In the genomic region with DNA sequence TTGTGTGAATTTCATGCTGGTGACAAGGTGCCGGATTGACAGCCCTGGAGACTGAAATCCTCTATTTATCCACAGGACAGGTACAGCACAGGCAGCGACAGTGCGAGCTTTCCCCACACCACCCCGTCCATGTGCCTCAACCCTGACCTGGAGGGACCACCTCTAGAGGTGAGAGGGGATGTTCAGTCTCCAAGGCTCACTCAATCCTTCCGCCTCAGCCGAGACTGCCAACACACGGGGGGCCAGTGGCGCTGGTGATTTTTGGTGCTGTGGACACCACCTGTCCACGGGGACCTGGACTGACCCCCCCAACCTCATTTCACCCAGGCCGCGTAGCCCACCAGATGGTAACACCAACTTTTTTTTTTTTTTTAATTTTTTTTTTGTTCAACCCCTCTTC, we compare ENCODE assay signal across 1 cellular context.
TF ChIP-seq lines count a peak whose summit lies in the region.

No MANE protein-coding gene starts in this region.

TF ChIP-seq in GM23338, 12 proteins besides CTCF, POLR2A, EP300 and RAD21 (continued from another document):
- TF ChIP-seq CREB1 (CRISPR knock-in tag; IDR thresholded peaks at IDR 0.05; ENCODE audit: low read depth) (no peak), JUNB (IDR thresholded peaks at IDR 0.05; ENCODE audit: unreplicated experiment) (no peak), POLR2AphosphoS5 (IDR thresholded peaks at IDR 0.05; ENCODE audit: low read depth) (no peak)
- TF ChIP-seq, protein P1, sequence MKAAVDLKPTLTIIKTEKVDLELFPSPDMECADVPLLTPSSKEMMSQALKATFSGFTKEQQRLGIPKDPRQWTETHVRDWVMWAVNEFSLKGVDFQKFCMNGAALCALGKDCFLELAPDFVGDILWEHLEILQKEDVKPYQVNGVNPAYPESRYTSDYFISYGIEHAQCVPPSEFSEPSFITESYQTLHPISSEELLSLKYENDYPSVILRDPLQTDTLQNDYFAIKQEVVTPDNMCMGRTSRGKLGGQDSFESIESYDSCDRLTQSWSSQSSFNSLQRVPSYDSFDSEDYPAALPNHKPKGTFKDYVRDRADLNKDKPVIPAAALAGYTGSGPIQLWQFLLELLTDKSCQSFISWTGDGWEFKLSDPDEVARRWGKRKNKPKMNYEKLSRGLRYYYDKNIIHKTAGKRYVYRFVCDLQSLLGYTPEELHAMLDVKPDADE (IDR thresholded peaks at IDR 0.05), result no peak
- TF ChIP-seq, protein P2, sequence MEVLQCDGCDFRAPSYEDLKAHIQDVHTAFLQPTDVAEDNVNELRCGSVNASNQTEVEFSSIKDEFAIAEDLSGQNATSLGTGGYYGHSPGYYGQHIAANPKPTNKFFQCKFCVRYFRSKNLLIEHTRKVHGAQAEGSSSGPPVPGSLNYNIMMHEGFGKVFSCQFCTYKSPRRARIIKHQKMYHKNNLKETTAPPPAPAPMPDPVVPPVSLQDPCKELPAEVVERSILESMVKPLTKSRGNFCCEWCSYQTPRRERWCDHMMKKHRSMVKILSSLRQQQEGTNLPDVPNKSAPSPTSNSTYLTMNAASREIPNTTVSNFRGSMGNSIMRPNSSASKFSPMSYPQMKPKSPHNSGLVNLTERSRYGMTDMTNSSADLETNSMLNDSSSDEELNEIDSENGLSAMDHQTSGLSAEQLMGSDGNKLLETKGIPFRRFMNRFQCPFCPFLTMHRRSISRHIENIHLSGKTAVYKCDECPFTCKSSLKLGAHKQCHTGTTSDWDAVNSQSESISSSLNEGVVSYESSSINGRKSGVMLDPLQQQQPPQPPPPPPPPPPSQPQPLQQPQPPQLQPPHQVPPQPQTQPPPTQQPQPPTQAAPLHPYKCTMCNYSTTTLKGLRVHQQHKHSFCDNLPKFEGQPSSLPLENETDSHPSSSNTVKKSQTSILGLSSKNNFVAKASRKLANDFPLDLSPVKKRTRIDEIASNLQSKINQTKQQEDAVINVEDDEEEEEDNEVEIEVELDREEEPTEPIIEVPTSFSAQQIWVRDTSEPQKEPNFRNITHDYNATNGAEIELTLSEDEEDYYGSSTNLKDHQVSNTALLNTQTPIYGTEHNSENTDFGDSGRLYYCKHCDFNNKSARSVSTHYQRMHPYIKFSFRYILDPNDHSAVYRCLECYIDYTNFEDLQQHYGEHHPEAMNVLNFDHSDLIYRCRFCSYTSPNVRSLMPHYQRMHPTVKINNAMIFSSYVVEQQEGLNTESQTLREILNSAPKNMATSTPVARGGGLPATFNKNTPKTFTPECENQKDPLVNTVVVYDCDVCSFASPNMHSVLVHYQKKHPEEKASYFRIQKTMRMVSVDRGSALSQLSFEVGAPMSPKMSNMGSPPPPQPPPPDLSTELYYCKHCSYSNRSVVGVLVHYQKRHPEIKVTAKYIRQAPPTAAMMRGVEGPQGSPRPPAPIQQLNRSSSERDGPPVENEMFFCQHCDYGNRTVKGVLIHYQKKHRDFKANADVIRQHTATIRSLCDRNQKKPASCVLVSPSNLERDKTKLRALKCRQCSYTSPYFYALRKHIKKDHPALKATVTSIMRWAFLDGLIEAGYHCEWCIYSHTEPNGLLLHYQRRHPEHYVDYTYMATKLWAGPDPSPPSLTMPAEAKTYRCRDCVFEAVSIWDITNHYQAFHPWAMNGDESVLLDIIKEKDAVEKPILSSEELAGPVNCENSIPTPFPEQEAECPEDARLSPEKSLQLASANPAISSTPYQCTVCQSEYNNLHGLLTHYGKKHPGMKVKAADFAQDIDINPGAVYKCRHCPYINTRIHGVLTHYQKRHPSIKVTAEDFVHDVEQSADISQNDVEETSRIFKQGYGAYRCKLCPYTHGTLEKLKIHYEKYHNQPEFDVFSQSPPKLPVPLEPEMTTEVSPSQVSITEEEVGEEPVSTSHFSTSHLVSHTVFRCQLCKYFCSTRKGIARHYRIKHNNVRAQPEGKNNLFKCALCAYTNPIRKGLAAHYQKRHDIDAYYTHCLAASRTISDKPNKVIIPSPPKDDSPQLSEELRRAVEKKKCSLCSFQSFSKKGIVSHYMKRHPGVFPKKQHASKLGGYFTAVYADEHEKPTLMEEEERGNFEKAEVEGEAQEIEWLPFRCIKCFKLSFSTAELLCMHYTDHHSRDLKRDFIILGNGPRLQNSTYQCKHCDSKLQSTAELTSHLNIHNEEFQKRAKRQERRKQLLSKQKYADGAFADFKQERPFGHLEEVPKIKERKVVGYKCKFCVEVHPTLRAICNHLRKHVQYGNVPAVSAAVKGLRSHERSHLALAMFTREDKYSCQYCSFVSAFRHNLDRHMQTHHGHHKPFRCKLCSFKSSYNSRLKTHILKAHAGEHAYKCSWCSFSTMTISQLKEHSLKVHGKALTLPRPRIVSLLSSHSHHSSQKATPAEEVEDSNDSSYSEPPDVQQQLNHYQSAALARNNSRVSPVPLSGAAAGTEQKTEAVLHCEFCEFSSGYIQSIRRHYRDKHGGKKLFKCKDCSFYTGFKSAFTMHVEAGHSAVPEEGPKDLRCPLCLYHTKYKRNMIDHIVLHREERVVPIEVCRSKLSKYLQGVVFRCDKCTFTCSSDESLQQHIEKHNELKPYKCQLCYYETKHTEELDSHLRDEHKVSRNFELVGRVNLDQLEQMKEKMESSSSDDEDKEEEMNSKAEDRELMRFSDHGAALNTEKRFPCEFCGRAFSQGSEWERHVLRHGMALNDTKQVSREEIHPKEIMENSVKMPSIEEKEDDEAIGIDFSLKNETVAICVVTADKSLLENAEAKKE (CRISPR knock-in tag; IDR thresholded peaks at IDR 0.05), result no peak
